20 cellular contexts compared by ENCODE assay signal in genomic region chr9:97873877-97874276, GRCh38. TPM values are rescaled to one million over a fixed set of nuclear protein-coding genes. Genes with fewer than 3 reads are reported as not detected.
DNase-seq lines count a peak whose midpoint lies in the region; ATAC-seq, FAIRE-seq and TF ChIP-seq lines count a peak whose summit lies in the region.
"Had no signal": no experiment of that assay in that cellular context is flagged by ENCODE, and none has a peak within 500 bp of the region (broad histone marks: within the 10 kb centered on the region; RNA-seq: fewer than 3 reads in every experiment).

No MANE protein-coding gene starts in this region.

- H3K36me3 ChIP-seq in PC-3 (ENCODE audit: low read depth, low read length) (no peaks in the 10 kb centered on the region), H1 (ENCODE audit: control insufficient read depth in 2 of 4, insufficient read depth in 4 of 4, low read length in 3 of 4) (no peaks in the 10 kb centered on the region)
- H3K36me3 ChIP-seq: neutrophil had no signal

- no peaks in the 10 kb centered on the region for H3K79me2 ChIP-seq in PC-3 (ENCODE audit: low read length)
- H3K79me2 ChIP-seq in H1 (ENCODE audit: control insufficient read depth in 1 of 2, insufficient read depth in 2 of 2, low read length in 2 of 2) = no peaks in the 10 kb centered on the region

- TF ChIP-seq CTCF in PC-3 (conservative IDR thresholded peaks at IDR 0.05; ENCODE audit: low read depth, low read length) = no peak
- TF ChIP-seq CTCF in H1 (IDR thresholded peaks at IDR 0.05; ENCODE audit: control extremely low read depth in 1 of 3, insufficient read depth in 1 of 3, low read depth in 1 of 3, low read length in 3 of 3) = no peak

- no peak overlapping the region for H2BK5ac ChIP-seq in H1 (ENCODE audit: low read depth, low read length)

- H3K9me2 ChIP-seq in PC-3 (replicated peaks; ENCODE audit: low read length) = no peaks in the 10 kb centered on the region

- no peak overlapping the region for H2BK15ac ChIP-seq in H1 (ENCODE audit: low read length)

- peak; percentile 17 for DNase-seq in NK-92 treated with Interleukin-12 subunit alpha and Interleukin-12 subunit beta, amount 100 ng/mL, for 24 hours (lab: John Stamatoyannopoulos, UW)
- DNase-seq in NK-92 (lab: John Stamatoyannopoulos, UW; ENCODE audit: unreplicated experiment) (no peak), PC-3 (peak; percentile 73), H1 (ENCODE audit: low read depth in 1 of 2, low spot score in 2 of 2) (peak in 1 of 2 experiments; percentile 35), renal cortical epithelial cell (ENCODE audit: low read depth) (peak; percentile 88), germinal center (ENCODE audit: low spot score) (no peak), GOT3 (lab: John Stamatoyannopoulos, UW) (no peak)
- no peak for DNase-seq in activated CD4-positive, alpha-beta T cell treated with anti-CD3 and anti-CD28 coated beads for 1 hour
- DNase-seq: activated CD4-positive, alpha-beta T cell treated with anti-CD3 and anti-CD28 coated beads for 4 hours; activated T-cell treated with anti-CD3 and anti-CD28 coated beads, Interleukin-2, amount 50 U/mL, for 4 hours; CD4-positive, alpha-beta memory T cell; GDM1; NCI-H1092; NCI-H345; stimulated activated naive B cell treated with anti-CD40 and anti-IgM and Interleukin-4, amounts not matched to agents 10 μg/mL and 1 μg/mL and 100 μg/mL, for 72 hours; T-helper 2 cell had no signal

- POLR2A ChIA-PET in PC-3 (lab: Charles Lee; ENCODE audit: unreplicated experiment) = no interaction called here
- POLR2A ChIA-PET in H1 (lab: Charles Lee; ENCODE audit: partially characterized antibody) = interaction anchor here (0.6 to 1.3 kb wide), 2 partner anchors 109 to 175 kb away, joined by 3 read pairs; partner anchors contain the start of gene ANP32B

- peak overlapping the region; percentile 6; the same call in 1 of the 2 replicates for H2BK20ac ChIP-seq in H1 (ENCODE audit: low read length)

- H3K9me3 ChIP-seq in PC-3 (ENCODE audit: low read length) = no peaks in the 10 kb centered on the region
- H3K9me3 ChIP-seq in H1 (ENCODE audit: insufficient read depth in 2 of 2, low read depth in 1 of 2, low read length in 1 of 2) = no peaks in the 10 kb centered on the region
- H3K9me3 ChIP-seq: neutrophil had no signal

- no peak overlapping the region for H3K23ac ChIP-seq in H1 (ENCODE audit: insufficient read length)

- H3K4me3 ChIP-seq in PC-3 (ENCODE audit: low read length) = no peak overlapping the region
- no peak overlapping the region for H3K4me3 ChIP-seq in H1 (ENCODE audit: extremely low read depth in 1 of 4, insufficient read depth in 2 of 4, low read depth in 3 of 4, low read length in 4 of 4)

- H3F3A ChIP-seq in PC-3 (ENCODE audit: low read length, unreplicated experiment) = peaks cover 4% of the 10 kb centered on the region

- CTCF ChIA-PET in PC-3 (lab: Charles Lee) = no interaction called here
- CTCF ChIA-PET in H1 (lab: Charles Lee; ENCODE audit: partially characterized antibody) = interaction anchor here (0.9 to 1.6 kb wide), 4 partner anchors 13 to 28 kb away, joined by 3 to 13 read pairs (median 4); no protein-coding TSS in a partner anchor

- WGBS in H1 (ENCODE audit: extremely low coverage in 1 of 2, insufficient coverage in 1 of 2, insufficient read length in 1 of 2, insufficient replicate concordance in 2 of 2, low coverage in 1 of 2, low lambda C conversion rate in 2 of 2, missing lambda C conversion rate in 1 of 2), 2 experiments = 88% methylated on average over 5 of the region's 5 CpGs; no CpG with 5 or more reads in 1 of the 2 experiments

- H3K27ac ChIP-seq in PC-3 (ENCODE audit: low read length) (0 out of 2 replicates have a peak overlapping the region, but pooled peaks have one; percentile 23), H1 (ENCODE audit: low read depth, low read length) (no peak overlapping the region)
- H3K27ac ChIP-seq: neutrophil had no signal

- no peak overlapping the region for H3K4ac ChIP-seq in H1 (replicated peaks; ENCODE audit: insufficient read length, low read depth, low read length)

- no peak for FAIRE-seq in H1 (lab: Jason Lieb, UNC)
- FAIRE-seq: A204.1 had no signal

- H3K14ac ChIP-seq in H1 (ENCODE audit: insufficient read length) = no peak overlapping the region

- no peaks in the 10 kb centered on the region for H3K23me2 ChIP-seq in H1 (ENCODE audit: low read depth, low read length)

- no peak overlapping the region for H4K8ac ChIP-seq in H1 (ENCODE audit: extremely low read depth, insufficient read depth, low read length)

- BruUV-seq in PC-3 (replicated peaks; lab: Mats Ljungman, UMichigan) = no TSS peak

- H3K4me2 ChIP-seq in PC-3 (ENCODE audit: low read length) (no peak overlapping the region), H1 (ENCODE audit: insufficient read depth in 1 of 2, low read depth in 2 of 2, low read length in 2 of 2) (no peak overlapping the region)

- no peak for TF ChIP-seq EP300 in H1 (IDR thresholded peaks at IDR 0.05; ENCODE audit: borderline replicate concordance in 1 of 2, low read depth in 2 of 2, low read length in 2 of 2)

- H3K18ac ChIP-seq in H1 (ENCODE audit: extremely low read depth, low read length) = no peak overlapping the region

- no peak overlapping the region for H4K91ac ChIP-seq in H1 (replicated peaks; ENCODE audit: insufficient read length, low read length)

- peak overlapping the region; percentile 61 for H2AFZ ChIP-seq in PC-3 (ENCODE audit: low read length)
- H2AFZ ChIP-seq in H1 (ENCODE audit: low read length) = no peak overlapping the region

- H3K4me1 ChIP-seq in PC-3 (ENCODE audit: insufficient read depth, low read length) (peaks cover 36% of the 10 kb centered on the region), H1 (replicated peaks in 1 of 4; ENCODE audit: control insufficient read depth in 3 of 4, insufficient read depth in 4 of 4, low read length in 3 of 4) (peaks cover 1 to 9% (median 5%) of the 10 kb centered on the region in 4 experiments; a peak in 4 of 7 replicates)

- no peaks in the 10 kb centered on the region for H4K20me1 ChIP-seq in PC-3 (ENCODE audit: low read length)
- no peaks in the 10 kb centered on the region for H4K20me1 ChIP-seq in H1 (replicated peaks in 1 of 2; ENCODE audit: control insufficient read depth in 1 of 2, insufficient read depth in 2 of 2, low read length in 2 of 2)

- H2BK12ac ChIP-seq in H1 (ENCODE audit: low read depth, low read length) = peak overlapping the region; percentile 40; the same call in 1 of the 2 replicates

- no peak overlapping the region for H2AK5ac ChIP-seq in H1 (ENCODE audit: low read depth, low read length)

- no peak for TF ChIP-seq POLR2A in H1 (IDR thresholded peaks at IDR 0.05; ENCODE audit: control extremely low read depth in 1 of 2, low read depth in 2 of 2, low read length in 2 of 2)

- no peaks in the 10 kb centered on the region for H3K79me1 ChIP-seq in H1 (ENCODE audit: low read depth, low read length)

- no peak overlapping the region for H3K9ac ChIP-seq in PC-3 (ENCODE audit: low read length)
- H3K9ac ChIP-seq in H1 (replicated peaks in 1 of 4; ENCODE audit: extremely low read depth in 1 of 4, low read depth in 3 of 4, low read length in 3 of 4) = no peak overlapping the region

- intact Hi-C loops in PC-3 (cut with micrococcal nuclease) = no loop called here

- no peak overlapping the region for H4K5ac ChIP-seq in H1 (ENCODE audit: insufficient read length, low read depth, low read length)

- H3K27me3 ChIP-seq in PC-3 (ENCODE audit: low read length) (no peaks in the 10 kb centered on the region), H1 (replicated peaks in 1 of 4; ENCODE audit: control insufficient read depth in 3 of 4, extremely low read depth in 1 of 4, insufficient read depth in 3 of 4, low read length in 3 of 4) (no peaks in the 10 kb centered on the region; a peak in 2 of 7 replicates)

- no peak overlapping the region for H2BK120ac ChIP-seq in H1 (replicated peaks; ENCODE audit: low read depth, low read length)

- no peak overlapping the region for H3K56ac ChIP-seq in H1 (replicated peaks; ENCODE audit: insufficient read length, low read depth, low read length)

- peak; percentile 48 for ATAC-seq in PC-3
- ATAC-seq: activated T-cell treated with anti-CD3 and anti-CD28 coated beads, Interleukin-2, amount 50 U/mL, for 4 hours; Panc1; stimulated activated naive B cell treated with anti-CD40 and anti-IgM and Interleukin-4, amounts not matched to agents 10 μg/mL and 1 μg/mL and 100 μg/mL, for 72 hours had no signal

- TF ChIP-seq RAD21 in H1 (IDR thresholded peaks at IDR 0.05 in 1 of 2, conservative IDR thresholded peaks at IDR 0.05 in 1 of 2; ENCODE audit: low read depth in 2 of 2, low read length in 2 of 2) = no peak

TF ChIP-seq in H1, 55 proteins besides CTCF, POLR2A, EP300 and RAD21:
- no peak for TF ChIP-seq POLR2AphosphoS5 (IDR thresholded peaks at IDR 0.05; ENCODE audit: low read depth, low read length)
TF ChIP-seq in H1: peak in this region for 0.

RNA-seq across cellular contexts. Expression of gene FOXE1, which starts 20.9 kb away (rescaled TPM):
- total RNA-seq in PC-3 (2014; rRNA removed) (not detected in 2 replicates), renal cortical epithelial cell (19.6 and 57.1 TPM in 2 replicates)
- total RNA-seq in H1 (2021; fragmentation: NEBNext Ultra II Directional; extraction: Animal tissue kit (Norgen Biotek cat#: 25700)) = not detected in 2 replicates
- polyA plus RNA-seq in H1 (2011; rRNA removed) = 0.03 TPM in 2 replicates
- 0.03 TPM for polyA plus RNA-seq in H1 (2011; cell fraction: cytosol; rRNA removed)
- not detected for polyA plus RNA-seq in H1 (2011; cell fraction: nucleus; rRNA removed)
- polyA plus RNA-seq in H1 (2012, experiment 1 of 2) = not detected in 4 replicates
- polyA plus RNA-seq in H1 (2012, experiment 2 of 2) = 0.07 TPM
- 0.04 TPM for polyA plus RNA-seq in H1 (2013, experiment 1 of 2)
- 0.04 TPM for polyA plus RNA-seq in H1 (2013, experiment 2 of 2)
- polyA minus RNA-seq in H1 (2011; rRNA and poly(A)+ RNA removed) = 0.03 and 0.05 TPM in 2 replicates
- polyA minus RNA-seq in H1 (2011; cell fraction: cytosol; rRNA and poly(A)+ RNA removed) = not detected
- not detected for polyA minus RNA-seq in H1 (2011; cell fraction: nucleus; rRNA and poly(A)+ RNA removed)
- total RNA-seq: activated T-cell treated with anti-CD3 and anti-CD28 coated beads, Interleukin-2, amount 50 U/mL, for 4 hours; CD4-positive, alpha-beta memory T cell; skeletal muscle tissue had no signal
- polyA plus RNA-seq: CD4-positive, alpha-beta memory T cell had no signal

RNA-seq across cellular contexts. Expression of gene TRMO, which starts 48.4 kb away (rescaled TPM):
- total RNA-seq in PC-3 (2014; rRNA removed) = 7.5 and 14.3 TPM in 2 replicates
- 4.7 and 5.6 TPM in 2 replicates for total RNA-seq in H1 (2021; fragmentation: NEBNext Ultra II Directional; extraction: Animal tissue kit (Norgen Biotek cat#: 25700))
- 3.2 and 4.6 TPM in 2 replicates for polyA plus RNA-seq in H1 (2011; rRNA removed)
- 4.0 TPM for polyA plus RNA-seq in H1 (2011; cell fraction: cytosol; rRNA removed)
- polyA plus RNA-seq in H1 (2011; cell fraction: nucleus; rRNA removed) = 3.5 TPM
- 4.1 to 6.8 TPM (median 5.0 TPM) in 4 replicates for polyA plus RNA-seq in H1 (2012, experiment 1 of 2)
- polyA plus RNA-seq in H1 (2012, experiment 2 of 2) = 1.3 TPM
- polyA plus RNA-seq in H1 (2013, experiment 1 of 2) = 4.5 TPM
- 4.1 TPM for polyA plus RNA-seq in H1 (2013, experiment 2 of 2)
- 7.5 and 10.7 TPM in 2 replicates for polyA minus RNA-seq in H1 (2011; rRNA and poly(A)+ RNA removed)
- polyA minus RNA-seq in H1 (2011; cell fraction: cytosol; rRNA and poly(A)+ RNA removed) = 2.9 TPM
- 8.4 TPM for polyA minus RNA-seq in H1 (2011; cell fraction: nucleus; rRNA and poly(A)+ RNA removed)
- 22.9 and 31.3 TPM in 2 replicates for total RNA-seq in renal cortical epithelial cell

Comparison
In these comparisons a context has a peak if more than half of its experiments do, and no peak if none do; other contexts are left out.
1. DNase-seq: peak in NK-92 treated with Interleukin-12 subunit alpha and Interleukin-12 subunit beta, amount 100 ng/mL, for 24 hours (single experiment), PC-3 (single experiment) and renal cortical epithelial cell (single experiment); none in NK-92 (single experiment), germinal center (single experiment), GOT3 (single experiment) and activated CD4-positive, alpha-beta T cell treated with anti-CD3 and anti-CD28 coated beads for 1 hour (single experiment).
2. RNA of gene FOXE1, which starts 20.9 kb away (total RNA-seq): 19.6 to 57.1 TPM in renal cortical epithelial cell; not detected in H1 and not detected in PC-3; every median in the first group is over 10 times any median in the second.